In genomic region chr6:24935323-24935722, GRCh38 we compare ENCODE assay signal across 11 cellular contexts. TPM values are rescaled to one million over a fixed set of nuclear protein-coding genes. Genes with fewer than 3 reads are reported as not detected.
DNase-seq lines count a peak whose midpoint lies in the region; ATAC-seq and TF ChIP-seq lines count a peak whose summit lies in the region.
"Had no signal": no experiment of that assay in that cellular context is flagged by ENCODE, and none has a peak within 500 bp of the region (broad histone marks: within the 10 kb centered on the region; RNA-seq: fewer than 3 reads in every experiment).

No MANE protein-coding gene starts in this region.

- H3K36me3 Mint-ChIP-seq in activated naive CD4-positive, alpha-beta T cell treated with anti-CD3 and anti-CD28 coated beads for 36 hours (ENCODE audit: low read depth), result peaks cover 13% of the 10 kb centered on the region
- no peaks in the 10 kb centered on the region for H3K36me3 Mint-ChIP-seq in WTC11

- H3K4me1 Mint-ChIP-seq in activated naive CD4-positive, alpha-beta T cell treated with anti-CD3 and anti-CD28 coated beads for 36 hours (ENCODE audit: low read depth), result peaks cover 72% of the 10 kb centered on the region
- peaks cover 69% of the 10 kb centered on the region for H3K4me1 Mint-ChIP-seq in WTC11

- POLR2A ChIA-PET in WTC11 (lab: Charles Lee), result interaction anchor here (0.8 to 1.7 kb wide), 2 partner anchors 24 to 46 kb away, joined by 6 to 9 read pairs; no protein-coding TSS in a partner anchor

- H3K27ac Mint-ChIP-seq in activated naive CD4-positive, alpha-beta T cell treated with anti-CD3 and anti-CD28 coated beads for 36 hours, result peak overlapping the region; percentile 96
- H3K27ac Mint-ChIP-seq in WTC11, result peak overlapping the region; percentile 92
- H3K27ac Mint-ChIP-seq: nephron had no signal

- intact Hi-C loops in activated naive CD4-positive, alpha-beta T cell treated with anti-CD3 and anti-CD28 coated beads for 36 hours (cut with micrococcal nuclease), result loop anchor here (2.0 to 10.0 kb wide), 3 partner anchors 215 to 1189 kb away; a partner anchor contains a TSS
- intact Hi-C loops in testis (cut with DNase I; ENCODE audit: low total_unique reads), result no loop called here

- H3K9me3 Mint-ChIP-seq in activated naive CD4-positive, alpha-beta T cell treated with anti-CD3 and anti-CD28 coated beads for 36 hours, result no peaks in the 10 kb centered on the region
- no peaks in the 10 kb centered on the region for H3K9me3 Mint-ChIP-seq in WTC11
- H3K9me3 Mint-ChIP-seq: nephron had no signal

- ATAC-seq in WTC11 (peak; percentile 4; the same call in 1 of the 2 replicates), HG02571 (IDR thresholded peaks at IDR 0.05; ENCODE audit: unreplicated experiment) (no peak)

- no peaks in the 10 kb centered on the region for H3K27me3 ChIP-seq in iPS-20b (ENCODE audit: insufficient read depth, low read length)
- H3K27me3 ChIP-seq in thymus (ENCODE audit: control insufficient read depth, insufficient read depth), result no peaks in the 10 kb centered on the region
- H3K27me3 ChIP-seq in testis, result no peaks in the 10 kb centered on the region

- H3K27me3 Mint-ChIP-seq in activated naive CD4-positive, alpha-beta T cell treated with anti-CD3 and anti-CD28 coated beads for 36 hours (ENCODE audit: low read depth), result no peaks in the 10 kb centered on the region
- H3K27me3 Mint-ChIP-seq in WTC11 (ENCODE audit: low read depth), result no peaks in the 10 kb centered on the region

- no peak for TF ChIP-seq POLR2A in testis (IDR thresholded peaks at IDR 0.05)

- TF ChIP-seq CTCF in WTC11 (IDR thresholded peaks at IDR 0.05), result no peak
- no peak for TF ChIP-seq CTCF in testis (IDR thresholded peaks at IDR 0.05)

- H3K36me3 ChIP-seq in iPS-20b (ENCODE audit: insufficient read depth, low read depth, low read length), result no peaks in the 10 kb centered on the region
- H3K36me3 ChIP-seq in thymus (ENCODE audit: control insufficient read depth, insufficient read depth), result no peaks in the 10 kb centered on the region
- no peaks in the 10 kb centered on the region for H3K36me3 ChIP-seq in testis (ENCODE audit: low read depth, missing control alignments)

- H3K27ac ChIP-seq in iPS-20b (ENCODE audit: low read length) (peak overlapping the region; percentile 34), thymus (ENCODE audit: low read depth) (peak overlapping the region; percentile 80), testis (no peak overlapping the region)

- H3K9ac ChIP-seq in iPS-20b (ENCODE audit: low read depth, low read length), result peak overlapping the region; percentile 67; the same call in 1 of the 2 replicates

- 81% methylated on average over 2 of the region's 2 CpGs for WGBS in thymus
- 91 to 92% methylated on average over 2 of the region's 2 CpGs for WGBS in testis, 2 donors

- H3K4me1 ChIP-seq in iPS-20b (ENCODE audit: insufficient read depth, low read length) (peaks cover 58% of the 10 kb centered on the region), thymus (ENCODE audit: control insufficient read depth, insufficient read depth, low read length) (peaks cover 28% of the 10 kb centered on the region), testis (peaks cover 5% of the 10 kb centered on the region)

- H3K9me3 ChIP-seq in iPS-20b (ENCODE audit: insufficient read depth, low read depth, low read length), result no peaks in the 10 kb centered on the region
- H3K9me3 ChIP-seq in thymus (ENCODE audit: control insufficient read depth), result no peaks in the 10 kb centered on the region
- H3K9me3 ChIP-seq in testis, result no peaks in the 10 kb centered on the region

- peak overlapping the region; percentile 96 for H3K4me3 Mint-ChIP-seq in activated naive CD4-positive, alpha-beta T cell treated with anti-CD3 and anti-CD28 coated beads for 36 hours
- H3K4me3 Mint-ChIP-seq in WTC11, result peak overlapping the region; percentile 61
- H3K4me3 Mint-ChIP-seq: nephron had no signal

- H3K4me3 ChIP-seq in iPS-20b (ENCODE audit: low read length) (peak overlapping the region; percentile 65), thymus (ENCODE audit: low read length) (peak overlapping the region; percentile 45), testis (no peak overlapping the region)

- DNase-seq in activated naive CD4-positive, alpha-beta T cell treated with anti-CD3 and anti-CD28 coated beads for 36 hours, result no peak
- no peak for DNase-seq in activated naive CD4-positive, alpha-beta T cell treated with Interleukin-2 at 50 U/mL for 16 hours
- no peak for DNase-seq in WTC11 (ENCODE audit: low spot score)
- no peak for DNase-seq in testis
- no peak for DNase-seq in germinal center (ENCODE audit: low spot score)
- DNase-seq: HCEC 1CT, NCI-H2029 treated with DMSO at 0.1 percent for 48 hours had no signal

- CTCF ChIA-PET in activated naive CD4-positive, alpha-beta T cell treated with anti-CD3 and anti-CD28 coated beads for 36 hours (lab: Charles Lee), result interaction anchor here (0.7 to 9.6 kb wide), 20 partner anchors 7 to 107 kb away, joined by 3 to 168 read pairs (median 27); no protein-coding TSS in a partner anchor
- CTCF ChIA-PET in WTC11 (lab: Charles Lee), result interaction anchor here (0.7 to 5.8 kb wide), 16 partner anchors 10 to 82 kb away, joined by 3 to 98 read pairs (median 6); no protein-coding TSS in a partner anchor

TF ChIP-seq in WTC11, 78 proteins besides CTCF, POLR2A, EP300 and RAD21 (continues in another document):
- TF ChIP-seq, protein P1, sequence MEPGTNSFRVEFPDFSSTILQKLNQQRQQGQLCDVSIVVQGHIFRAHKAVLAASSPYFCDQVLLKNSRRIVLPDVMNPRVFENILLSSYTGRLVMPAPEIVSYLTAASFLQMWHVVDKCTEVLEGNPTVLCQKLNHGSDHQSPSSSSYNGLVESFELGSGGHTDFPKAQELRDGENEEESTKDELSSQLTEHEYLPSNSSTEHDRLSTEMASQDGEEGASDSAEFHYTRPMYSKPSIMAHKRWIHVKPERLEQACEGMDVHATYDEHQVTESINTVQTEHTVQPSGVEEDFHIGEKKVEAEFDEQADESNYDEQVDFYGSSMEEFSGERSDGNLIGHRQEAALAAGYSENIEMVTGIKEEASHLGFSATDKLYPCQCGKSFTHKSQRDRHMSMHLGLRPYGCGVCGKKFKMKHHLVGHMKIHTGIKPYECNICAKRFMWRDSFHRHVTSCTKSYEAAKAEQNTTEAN (CRISPR knock-in tag; IDR thresholded peaks at IDR 0.05), result no peak
- TF ChIP-seq, protein P2, sequence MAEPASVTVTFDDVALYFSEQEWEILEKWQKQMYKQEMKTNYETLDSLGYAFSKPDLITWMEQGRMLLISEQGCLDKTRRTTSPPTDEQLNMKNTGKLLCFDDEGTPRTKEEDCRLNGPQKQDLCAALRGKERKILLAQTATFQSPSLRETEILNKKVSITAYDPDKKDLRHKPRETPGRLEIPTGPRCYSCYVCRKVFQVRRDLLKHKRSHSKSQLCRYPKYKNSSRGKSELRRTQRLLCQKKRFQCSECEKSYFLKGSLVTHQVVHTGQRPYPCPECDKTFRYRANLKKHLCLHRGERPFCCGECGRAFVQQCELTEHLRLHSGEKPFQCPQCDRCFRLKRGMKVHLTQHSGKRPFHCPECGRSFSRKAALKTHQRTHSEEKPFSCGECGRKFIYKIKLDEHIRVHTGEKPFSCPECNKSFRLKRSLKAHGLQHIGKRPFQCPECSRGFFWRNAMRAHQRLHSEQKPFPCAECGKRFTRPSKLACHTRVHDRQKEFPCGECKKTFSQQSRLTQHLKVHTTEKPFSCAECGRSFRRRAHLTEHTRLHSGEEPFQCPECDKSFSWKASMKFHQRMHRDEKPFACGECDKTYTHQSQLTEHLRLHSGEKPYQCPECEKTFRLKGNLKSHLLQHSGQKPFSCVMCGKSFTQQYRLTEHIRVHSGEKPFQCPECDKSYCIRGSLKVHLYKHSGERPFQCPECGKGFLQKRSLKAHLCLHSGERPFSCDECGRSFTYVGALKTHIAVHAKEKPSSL (CRISPR knock-in tag; conservative IDR thresholded peaks at IDR 0.05), result no peak
- TF ChIP-seq E2F5 (CRISPR knock-in tag; IDR thresholded peaks at IDR 0.05), result no peak
- no peak for TF ChIP-seq GRHL2 (CRISPR knock-in tag; IDR thresholded peaks at IDR 0.05; ENCODE audit: insufficient replicate concordance, severe bottlenecking)
- no peak for TF ChIP-seq ESRRA (CRISPR knock-in tag; IDR thresholded peaks at IDR 0.05; ENCODE audit: borderline replicate concordance)
- TF ChIP-seq SMAD3 (CRISPR knock-in tag; IDR thresholded peaks at IDR 0.05; ENCODE audit: borderline replicate concordance), result no peak
- no peak for TF ChIP-seq CDX4 (CRISPR knock-in tag; IDR thresholded peaks at IDR 0.05; ENCODE audit: borderline replicate concordance)
- TF ChIP-seq OVOL2 (CRISPR knock-in tag; IDR thresholded peaks at IDR 0.05; ENCODE audit: borderline replicate concordance), result no peak
- TF ChIP-seq ZBTB21 (CRISPR knock-in tag; IDR thresholded peaks at IDR 0.05; ENCODE audit: borderline replicate concordance), result no peak
- TF ChIP-seq IRF1 (CRISPR knock-in tag; IDR thresholded peaks at IDR 0.05), result no peak

RNA-seq across cellular contexts. Expression of gene RIPOR2, which starts 0.4 kb away (rescaled TPM):
- total RNA-seq in activated naive CD4-positive, alpha-beta T cell treated with anti-CD3 and anti-CD28 coated beads for 36 hours, result 100 to 1,000 TPM; 111 to 116 TPM
- total RNA-seq in WTC11 (2021), result 11.3 to 13.5 TPM (median 11.9 TPM) in 3 replicates
- polyA plus RNA-seq in thymus, result 27.4 TPM
- total RNA-seq in testis, result 1 to 10 TPM; 3.7 to 10.0 TPM
- 15.1 TPM for polyA plus RNA-seq in testis (ENCODE audit: insufficient read depth, low read depth, low replicate concordance)

Comparison
In these comparisons a context has a peak if more than half of its experiments do, and no peak if none do; other contexts are left out.
1. H3K27ac ChIP-seq: peak in iPS-20b (single experiment) and thymus (single experiment); none in testis (0 of 2).
2. H3K4me3 ChIP-seq: peak in iPS-20b (single experiment) and thymus (single experiment); none in testis (0 of 2).